25 cellular contexts compared by ENCODE assay signal in genomic region chr5:4639959-4640358, GRCh38.
DNase-seq lines count a peak whose midpoint lies in the region; ATAC-seq and TF ChIP-seq lines count a peak whose summit lies in the region.
"Had no signal": no experiment of that assay in that cellular context is flagged by ENCODE, and none has a peak within 500 bp of the region (broad histone marks: within the 10 kb centered on the region; RNA-seq: fewer than 3 reads in every experiment).

No MANE protein-coding gene starts in this region.

- peaks cover 4% of the 10 kb centered on the region for H3K9me3 Mint-ChIP-seq in nephron progenitor cell
- H3K9me3 Mint-ChIP-seq: activated naive CD8-positive, alpha-beta T cell treated with anti-CD3 and anti-CD28 coated beads for 36 hours; stimulated activated effector memory CD8-positive, alpha-beta T cell treated with anti-CD3 and anti-CD28 coated beads, Interleukin-12 subunit alpha, Interleukin-12 subunit beta, amount 100 ng/mL, for 72 hours had no signal

- DNase-seq in Caki2 (ENCODE audit: low read depth), result peak; percentile 92
- peak; percentile 32 for DNase-seq in NCI-H2107 (lab: John Stamatoyannopoulos, UW)
- DNase-seq in nephron progenitor cell, result no peak
- no peak for DNase-seq in T-helper 2 cell
- no peak for DNase-seq in GM19238 (ENCODE audit: insufficient read length, low spot score)
- no peak for DNase-seq in middle frontal gyrus (ENCODE audit: extremely low spot score, low spot score)
- DNase-seq: activated CD4-positive, CD25-positive, alpha-beta regulatory T cell; activated gamma-delta T cell; activated naive CD8-positive, alpha-beta T cell treated with anti-CD3 and anti-CD28 coated beads for 36 hours; activated T-cell treated with anti-CD3 and anti-CD28 coated beads, Interleukin-2, amount 50 U/mL, for 24 hours; aorta; GDM1; H9; Karpas-422; left ventricle myocardium inferior; mesendoderm; NCI-H1694 treated with DMSO at 0.1 percent for 48 hours; NCI-H774; nucleus accumbens; stimulated activated CD4-positive, alpha-beta T cell treated with anti-CD3 and anti-CD28 coated beads, Interleukin-15, amount 100 ng/mL, for 24 hours; T-helper 1 cell had no signal

- no peaks in the 10 kb centered on the region for H3K27me3 ChIP-seq in SU-DHL-6 (ENCODE audit: low read length)
- H3K27me3 ChIP-seq: tibial nerve had no signal

- no peak overlapping the region for H3K4me3 ChIP-seq in SU-DHL-6 (ENCODE audit: insufficient read depth, low read length, poor library complexity, severe bottlenecking)
- H3K4me3 ChIP-seq: left ventricle myocardium inferior, tibial nerve had no signal

- H3K4me3 Mint-ChIP-seq in nephron progenitor cell, result no peak overlapping the region
- H3K4me3 Mint-ChIP-seq: activated naive CD8-positive, alpha-beta T cell treated with anti-CD3 and anti-CD28 coated beads for 36 hours; activated T-cell treated with anti-CD3 and anti-CD28 coated beads, Interleukin-2, amount 50 U/mL, for 24 hours; H9; stimulated activated effector memory CD8-positive, alpha-beta T cell treated with anti-CD3 and anti-CD28 coated beads, Interleukin-12 subunit alpha, Interleukin-12 subunit beta, amount 100 ng/mL, for 72 hours had no signal

- H3K4me2 ChIP-seq in SU-DHL-6 (ENCODE audit: low read depth, low read length, poor library complexity, severe bottlenecking), result peak overlapping the region; percentile 0

- TF ChIP-seq CTCF in SU-DHL-6 (IDR thresholded peaks at IDR 0.05; ENCODE audit: insufficient read depth, low read length, poor library complexity, severe bottlenecking), result no peak
- TF ChIP-seq CTCF in nephron progenitor cell (IDR thresholded peaks at IDR 0.05), result no peak

- in situ Hi-C loops in Caki2 (cut with HindIII; ENCODE audit: low pct_unique_long_range_greater_than_20kb, low sequenced_read_pairs), result no loop called here

- no peak overlapping the region for H2AFZ ChIP-seq in SU-DHL-6 (ENCODE audit: low read depth, low read length, severe bottlenecking)

- H4K20me1 ChIP-seq in SU-DHL-6 (ENCODE audit: low read depth, low read length), result no peaks in the 10 kb centered on the region

- H3K27ac ChIP-seq in SU-DHL-6 (ENCODE audit: low read depth, low read length), result no peak overlapping the region
- H3K27ac ChIP-seq: left ventricle myocardium inferior, tibial nerve had no signal

- peaks cover 16% of the 10 kb centered on the region for H3K4me1 Mint-ChIP-seq in nephron progenitor cell
- H3K4me1 Mint-ChIP-seq: activated naive CD8-positive, alpha-beta T cell treated with anti-CD3 and anti-CD28 coated beads for 36 hours; stimulated activated effector memory CD8-positive, alpha-beta T cell treated with anti-CD3 and anti-CD28 coated beads, Interleukin-12 subunit alpha, Interleukin-12 subunit beta, amount 100 ng/mL, for 72 hours had no signal

- H3K27me3 Mint-ChIP-seq in nephron progenitor cell (ENCODE audit: low read depth, poor library complexity), result no peaks in the 10 kb centered on the region
- H3K27me3 Mint-ChIP-seq: activated naive CD8-positive, alpha-beta T cell treated with anti-CD3 and anti-CD28 coated beads for 36 hours; activated T-cell treated with anti-CD3 and anti-CD28 coated beads, Interleukin-2, amount 50 U/mL, for 24 hours had no signal

- H3K36me3 Mint-ChIP-seq in nephron progenitor cell (ENCODE audit: low read depth), result no peaks in the 10 kb centered on the region
- H3K36me3 Mint-ChIP-seq: activated naive CD8-positive, alpha-beta T cell treated with anti-CD3 and anti-CD28 coated beads for 36 hours; stimulated activated effector memory CD8-positive, alpha-beta T cell treated with anti-CD3 and anti-CD28 coated beads, Interleukin-12 subunit alpha, Interleukin-12 subunit beta, amount 100 ng/mL, for 72 hours had no signal

- H3K36me3 ChIP-seq in SU-DHL-6 (ENCODE audit: low read length), result no peaks in the 10 kb centered on the region
- H3K36me3 ChIP-seq: left ventricle myocardium inferior, tibial nerve had no signal

- peak overlapping the region; percentile 9 for H3K27ac Mint-ChIP-seq in nephron progenitor cell
- H3K27ac Mint-ChIP-seq: activated naive CD8-positive, alpha-beta T cell treated with anti-CD3 and anti-CD28 coated beads for 36 hours; activated T-cell treated with anti-CD3 and anti-CD28 coated beads, Interleukin-2, amount 50 U/mL, for 24 hours; H9; stimulated activated effector memory CD8-positive, alpha-beta T cell treated with anti-CD3 and anti-CD28 coated beads, Interleukin-12 subunit alpha, Interleukin-12 subunit beta, amount 100 ng/mL, for 72 hours had no signal

- no peaks in the 10 kb centered on the region for H3K79me2 ChIP-seq in SU-DHL-6 (ENCODE audit: insufficient read depth, low read length)

- H3F3A ChIP-seq in SU-DHL-6 (ENCODE audit: insufficient read depth), result no peaks in the 10 kb centered on the region

- no peak for ATAC-seq in HG02981 (IDR thresholded peaks at IDR 0.05; ENCODE audit: unreplicated experiment)
- ATAC-seq: stimulated activated effector memory CD8-positive, alpha-beta T cell treated with anti-CD3 and anti-CD28 coated beads, Interleukin-12 subunit alpha, Interleukin-12 subunit beta, amount 100 ng/mL, for 72 hours had no signal

- H3K9me2 ChIP-seq in SU-DHL-6 (replicated peaks; ENCODE audit: insufficient read depth, low read length), result no peaks in the 10 kb centered on the region

- no peaks in the 10 kb centered on the region for H3K9me3 ChIP-seq in SU-DHL-6 (ENCODE audit: insufficient read depth, low read length)

- H3K9ac ChIP-seq in SU-DHL-6 (ENCODE audit: low read length), result no peak overlapping the region

Comparison
In these comparisons a context has a peak if more than half of its experiments do, and no peak if none do; other contexts are left out.
1. DNase-seq: peak in Caki2 (single experiment) and NCI-H2107 (single experiment); none in nephron progenitor cell (single experiment), T-helper 2 cell (0 of 5), GM19238 (single experiment) and middle frontal gyrus (single experiment).